ENCODE assay signal across 37 cellular contexts in genomic region chr14:65880507-65880906, GRCh38.
DNase-seq lines count a peak whose midpoint lies in the region; ATAC-seq, FAIRE-seq and TF ChIP-seq lines count a peak whose summit lies in the region.
"Had no signal": no experiment of that assay in that cellular context is flagged by ENCODE, and none has a peak within 500 bp of the region (broad histone marks: within the 10 kb centered on the region; RNA-seq: fewer than 3 reads in every experiment).

No MANE protein-coding gene starts in this region.

- peaks cover 33% of the 10 kb centered on the region for H3K36me3 Mint-ChIP-seq in activated CD4-positive, alpha-beta memory T cell treated with anti-CD3 and anti-CD28 coated beads, Interleukin-2, amount 10 ng/mL, durations not matched to agents 7 days and 5 days (ENCODE audit: low read depth)
- H3K36me3 Mint-ChIP-seq in activated CD4-positive, alpha-beta memory T cell treated with anti-CD3 and anti-CD28 coated beads for 36 hours, result peaks cover 2% of the 10 kb centered on the region
- H3K36me3 Mint-ChIP-seq in astrocyte (ENCODE audit: low read depth, unreplicated experiment), result no peaks in the 10 kb centered on the region
- H3K36me3 Mint-ChIP-seq: neural progenitor cell had no signal

- TF ChIP-seq CTCF in astrocyte (IDR thresholded peaks at IDR 0.05; ENCODE audit: insufficient read depth, low read depth, low read length) (no peak), right lobe of liver (IDR thresholded peaks at IDR 0.05) (no peak)

- H3K4me1 ChIP-seq in astrocyte (ENCODE audit: insufficient read depth, low read length) (no peaks in the 10 kb centered on the region), right lobe of liver (no peaks in the 10 kb centered on the region)
- H3K4me1 ChIP-seq: BE2C, left lung, neural progenitor cell, pancreas, SJCRH30, thyroid gland had no signal

- H3K27me3 ChIP-seq in astrocyte (ENCODE audit: insufficient read depth, low read length) (no peaks in the 10 kb centered on the region), right lobe of liver (no peaks in the 10 kb centered on the region)
- H3K27me3 ChIP-seq: BE2C, left lung, neural progenitor cell, pancreas, SJCRH30, thyroid gland had no signal

- H3K4me3 ChIP-seq in astrocyte (ENCODE audit: insufficient read depth, low read depth, low read length), result no peak overlapping the region
- no peak overlapping the region for H3K4me3 ChIP-seq in right lobe of liver
- H3K4me3 ChIP-seq: A549, K562, left lung, neural progenitor cell, pancreas, SJCRH30, thyroid gland had no signal

- H3K36me3 ChIP-seq in astrocyte (ENCODE audit: insufficient read depth, low read length) (no peaks in the 10 kb centered on the region), right lobe of liver (no peaks in the 10 kb centered on the region)
- H3K36me3 ChIP-seq: BE2C, left lung, neural progenitor cell, pancreas, SJCRH30, thyroid gland had no signal

- intact Hi-C loops in activated CD4-positive, alpha-beta memory T cell treated with anti-CD3 and anti-CD28 coated beads for 36 hours (cut with micrococcal nuclease), result no loop called here
- intact Hi-C loops in right lobe of liver (cut with DNase I), result no loop called here

- H2AFZ ChIP-seq in astrocyte (ENCODE audit: low read depth, low read length), result no peak overlapping the region
- H2AFZ ChIP-seq: neural progenitor cell had no signal

- no peak for FAIRE-seq in astrocyte (lab: Jason Lieb, UNC)
- FAIRE-seq: A549, H1, islet of Langerhans, K562, pancreas had no signal

- no peaks in the 10 kb centered on the region for H3K27me3 Mint-ChIP-seq in activated CD4-positive, alpha-beta memory T cell treated with anti-CD3 and anti-CD28 coated beads, Interleukin-2, amount 10 ng/mL, durations not matched to agents 7 days and 5 days
- no peaks in the 10 kb centered on the region for H3K27me3 Mint-ChIP-seq in activated CD4-positive, alpha-beta memory T cell treated with anti-CD3 and anti-CD28 coated beads for 36 hours
- H3K27me3 Mint-ChIP-seq in astrocyte (ENCODE audit: low read depth, unreplicated experiment), result no peaks in the 10 kb centered on the region
- H3K27me3 Mint-ChIP-seq: central memory CD8-positive, alpha-beta T cell; stimulated activated naive CD8-positive, alpha-beta T cell treated with anti-CD3 and anti-CD28 coated beads, Interleukin-15, Interleukin-2, amounts not matched to agents 100 ng/mL and 50 ng/mL, for 24 hours had no signal

- H3K27ac Mint-ChIP-seq in activated CD4-positive, alpha-beta memory T cell treated with anti-CD3 and anti-CD28 coated beads, Interleukin-2, amount 10 ng/mL, durations not matched to agents 7 days and 5 days, result peak overlapping the region; percentile 88
- H3K27ac Mint-ChIP-seq in activated CD4-positive, alpha-beta memory T cell treated with anti-CD3 and anti-CD28 coated beads for 36 hours, result no peak overlapping the region
- peak overlapping the region; percentile 89 for H3K27ac Mint-ChIP-seq in astrocyte (ENCODE audit: unreplicated experiment)
- H3K27ac Mint-ChIP-seq: activated B cell treated with CpG ODN at 0.5 μM for 24 hours; HFFc6; memory B cell; neural progenitor cell; stimulated activated naive CD8-positive, alpha-beta T cell treated with anti-CD3 and anti-CD28 coated beads, Interleukin-15, Interleukin-2, amounts not matched to agents 100 ng/mL and 50 ng/mL, for 24 hours had no signal

- H3K9me3 Mint-ChIP-seq in activated CD4-positive, alpha-beta memory T cell treated with anti-CD3 and anti-CD28 coated beads, Interleukin-2, amount 10 ng/mL, durations not matched to agents 7 days and 5 days, result peaks cover 21% of the 10 kb centered on the region
- H3K9me3 Mint-ChIP-seq in activated CD4-positive, alpha-beta memory T cell treated with anti-CD3 and anti-CD28 coated beads for 36 hours, result peaks cover 2% of the 10 kb centered on the region
- peaks cover 2% of the 10 kb centered on the region for H3K9me3 Mint-ChIP-seq in astrocyte (ENCODE audit: unreplicated experiment)
- H3K9me3 Mint-ChIP-seq: central memory CD8-positive, alpha-beta T cell; HFFc6 had no signal

- no peak overlapping the region for H3K4me2 ChIP-seq in astrocyte (ENCODE audit: low read length)
- H3K4me2 ChIP-seq: neural progenitor cell had no signal

- DNase-seq in activated CD4-positive, alpha-beta memory T cell treated with anti-CD3 and anti-CD28 coated beads, Interleukin-2, amount 10 ng/mL, durations not matched to agents 7 days and 5 days, result no peak
- no peak for DNase-seq in activated CD4-positive, alpha-beta memory T cell treated with anti-CD3 and anti-CD28 coated beads for 36 hours
- DNase-seq in GM03348 (ENCODE audit: low spot score) (peak; percentile 29), astrocyte (ENCODE audit: low read depth) (no peak), kidney tubule cell (ENCODE audit: low spot score) (peak; percentile 41), right lobe of liver (no peak), mucosa of gallbladder (ENCODE audit: low spot score) (no peak)
- DNase-seq: activated B cell treated with CpG ODN at 0.5 μM for 24 hours; activated CD4-positive, alpha-beta T cell treated with anti-CD3 and anti-CD28 coated beads, Interleukin-2, amount 50 U/mL, for 48 hours; activated effector memory CD4-positive, alpha-beta T cell treated with Interleukin-2 at 50 U/mL for 16 hours; activated T-cell treated with anti-CD3 and anti-CD28 coated beads for 4 hours; BE2C; CD8-positive, alpha-beta memory T cell; dermis blood vessel endothelial cell; DMS 273 treated with DMSO at 0.1 percent for 48 hours; EL; HFFc6; left lung; NCI-H1092 treated with DMSO at 0.1 percent for 48 hours; NCI-H1694 treated with DMSO at 0.1 percent for 48 hours; NCI-H510A; pancreas; retina; RPMI8226; SJCRH30; stimulated activated CD4-positive, alpha-beta T cell treated with anti-CD3 and anti-CD28 coated beads, Interleukin-1b, Interleukin-23, amount 100 ng/mL, for 48 hours; SW 1271; thyroid gland had no signal

- no peaks in the 10 kb centered on the region for H3K79me2 ChIP-seq in astrocyte (ENCODE audit: insufficient read depth, low read length)

- ATAC-seq in right lobe of liver (no peak), GM21423 (IDR thresholded peaks at IDR 0.05; ENCODE audit: unreplicated experiment) (no peak)
- ATAC-seq: A549, K562, left lung, pancreas had no signal

- H3K4me3 Mint-ChIP-seq in activated CD4-positive, alpha-beta memory T cell treated with anti-CD3 and anti-CD28 coated beads, Interleukin-2, amount 10 ng/mL, durations not matched to agents 7 days and 5 days, result no peak overlapping the region
- H3K4me3 Mint-ChIP-seq in activated CD4-positive, alpha-beta memory T cell treated with anti-CD3 and anti-CD28 coated beads for 36 hours, result no peak overlapping the region
- H3K4me3 Mint-ChIP-seq in astrocyte (ENCODE audit: unreplicated experiment), result no peak overlapping the region
- H3K4me3 Mint-ChIP-seq: activated B cell treated with CpG ODN at 0.5 μM for 24 hours; CD8-positive, alpha-beta memory T cell; central memory CD8-positive, alpha-beta T cell; HFFc6; memory B cell; neural progenitor cell; stimulated activated naive CD8-positive, alpha-beta T cell treated with anti-CD3 and anti-CD28 coated beads, Interleukin-15, Interleukin-2, amounts not matched to agents 100 ng/mL and 50 ng/mL, for 24 hours had no signal

- CTCF ChIA-PET in activated CD4-positive, alpha-beta memory T cell treated with anti-CD3 and anti-CD28 coated beads, Interleukin-2, amount 10 ng/mL, durations not matched to agents 7 days and 5 days (lab: Charles Lee), result interaction anchor here (1.1 to 3.9 kb wide), 2 partner anchors 32 to 47 kb away, joined by 3 to 22 read pairs; no protein-coding TSS in a partner anchor
- CTCF ChIA-PET in activated CD4-positive, alpha-beta memory T cell treated with anti-CD3 and anti-CD28 coated beads for 36 hours (lab: Charles Lee), result interaction anchor here (1.5 kb wide), 1 partner anchor 56 kb away, joined by 3 read pairs; no protein-coding TSS in a partner anchor

- no peak overlapping the region for H3K9ac ChIP-seq in astrocyte (ENCODE audit: low read length)
- H3K9ac ChIP-seq: neural progenitor cell had no signal

- H3K27ac ChIP-seq in astrocyte (ENCODE audit: low read depth, low read length) (no peak overlapping the region), right lobe of liver (no peak overlapping the region)
- H3K27ac ChIP-seq: left lung, neural progenitor cell, pancreas, SJCRH30, thyroid gland had no signal

- no peak for TF ChIP-seq POLR2A in right lobe of liver (IDR thresholded peaks at IDR 0.05)

- H3K4me1 Mint-ChIP-seq in activated CD4-positive, alpha-beta memory T cell treated with anti-CD3 and anti-CD28 coated beads, Interleukin-2, amount 10 ng/mL, durations not matched to agents 7 days and 5 days, result peaks cover 5% of the 10 kb centered on the region
- peaks cover 44% of the 10 kb centered on the region for H3K4me1 Mint-ChIP-seq in activated CD4-positive, alpha-beta memory T cell treated with anti-CD3 and anti-CD28 coated beads for 36 hours (ENCODE audit: low read depth)
- H3K4me1 Mint-ChIP-seq in astrocyte (ENCODE audit: low read depth, unreplicated experiment), result peaks cover 12% of the 10 kb centered on the region
- H3K4me1 Mint-ChIP-seq: activated B cell treated with CpG ODN at 0.5 μM for 24 hours, memory B cell, neural progenitor cell had no signal

- POLR2A ChIA-PET in activated CD4-positive, alpha-beta memory T cell treated with anti-CD3 and anti-CD28 coated beads, Interleukin-2, amount 10 ng/mL, durations not matched to agents 7 days and 5 days (lab: Charles Lee), result interaction anchor here (0.9 to 4.9 kb wide), 6 partner anchors 11 to 46 kb away, joined by 3 to 46 read pairs (median 5); no protein-coding TSS in a partner anchor
- POLR2A ChIA-PET in activated CD4-positive, alpha-beta memory T cell treated with anti-CD3 and anti-CD28 coated beads for 36 hours (lab: Charles Lee), result no interaction called here

- H4K20me1 ChIP-seq in astrocyte (ENCODE audit: insufficient read depth, low read length), result no peaks in the 10 kb centered on the region

- H3K9me3 ChIP-seq in astrocyte (ENCODE audit: insufficient read depth, low read depth, low read length) (no peaks in the 10 kb centered on the region), right lobe of liver (no peaks in the 10 kb centered on the region)
- H3K9me3 ChIP-seq: A549, BE2C, left lung, pancreas, SJCRH30, thyroid gland had no signal

Comparison
In these comparisons a context has a peak if more than half of its experiments do, and no peak if none do; other contexts are left out.
1. DNase-seq: peak in GM03348 (single experiment) and kidney tubule cell (single experiment); none in activated CD4-positive, alpha-beta memory T cell treated with anti-CD3 and anti-CD28 coated beads, Interleukin-2, amount 10 ng/mL, durations not matched to agents 7 days and 5 days (single experiment), activated CD4-positive, alpha-beta memory T cell treated with anti-CD3 and anti-CD28 coated beads for 36 hours (single experiment), astrocyte (single experiment), right lobe of liver (0 of 3) and mucosa of gallbladder (single experiment).